1 cellular context compared by ENCODE assay signal in the genomic region with DNA sequence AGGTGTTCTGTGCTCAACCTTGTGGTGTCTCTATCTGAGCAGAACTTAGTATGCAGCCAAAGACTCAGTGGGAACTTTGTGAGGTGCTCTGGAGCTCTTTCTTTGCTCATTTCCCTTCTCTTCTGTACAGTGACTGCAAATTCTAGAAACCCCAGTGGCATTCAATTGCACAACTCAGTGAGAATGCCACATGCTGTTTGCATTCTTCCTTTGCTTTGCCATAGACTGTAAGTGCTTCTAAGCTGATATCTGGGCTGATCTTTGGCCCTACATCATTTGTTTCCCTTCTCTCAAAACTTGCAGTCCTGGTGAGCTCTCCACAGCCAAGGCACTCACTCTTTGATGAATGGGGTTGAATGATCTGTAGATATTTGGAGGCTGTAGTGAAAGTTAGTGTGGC.
TF ChIP-seq lines count a peak whose summit lies in the region.

No MANE protein-coding gene starts in this region.

TF ChIP-seq in HepG2, 621 proteins besides CTCF, POLR2A, EP300 and RAD21 (continued from another document and continues in another):
- no peak for TF ChIP-seq YY1 (IDR thresholded peaks at IDR 0.05; ENCODE audit: insufficient read depth, insufficient replicate concordance, low read depth, low read length)
- TF ChIP-seq, protein P1, sequence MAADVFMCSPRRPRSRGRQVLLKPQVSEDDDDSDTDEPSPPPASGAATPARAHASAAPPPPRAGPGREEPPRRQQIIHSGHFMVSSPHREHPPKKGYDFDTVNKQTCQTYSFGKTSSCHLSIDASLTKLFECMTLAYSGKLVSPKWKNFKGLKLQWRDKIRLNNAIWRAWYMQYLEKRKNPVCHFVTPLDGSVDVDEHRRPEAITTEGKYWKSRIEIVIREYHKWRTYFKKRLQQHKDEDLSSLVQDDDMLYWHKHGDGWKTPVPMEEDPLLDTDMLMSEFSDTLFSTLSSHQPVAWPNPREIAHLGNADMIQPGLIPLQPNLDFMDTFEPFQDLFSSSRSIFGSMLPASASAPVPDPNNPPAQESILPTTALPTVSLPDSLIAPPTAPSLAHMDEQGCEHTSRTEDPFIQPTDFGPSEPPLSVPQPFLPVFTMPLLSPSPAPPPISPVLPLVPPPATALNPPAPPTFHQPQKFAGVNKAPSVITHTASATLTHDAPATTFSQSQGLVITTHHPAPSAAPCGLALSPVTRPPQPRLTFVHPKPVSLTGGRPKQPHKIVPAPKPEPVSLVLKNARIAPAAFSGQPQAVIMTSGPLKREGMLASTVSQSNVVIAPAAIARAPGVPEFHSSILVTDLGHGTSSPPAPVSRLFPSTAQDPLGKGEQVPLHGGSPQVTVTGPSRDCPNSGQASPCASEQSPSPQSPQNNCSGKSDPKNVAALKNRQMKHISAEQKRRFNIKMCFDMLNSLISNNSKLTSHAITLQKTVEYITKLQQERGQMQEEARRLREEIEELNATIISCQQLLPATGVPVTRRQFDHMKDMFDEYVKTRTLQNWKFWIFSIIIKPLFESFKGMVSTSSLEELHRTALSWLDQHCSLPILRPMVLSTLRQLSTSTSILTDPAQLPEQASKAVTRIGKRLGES (CRISPR knock-in tag; IDR thresholded peaks at IDR 0.05; ENCODE audit: borderline replicate concordance): no peak
- TF ChIP-seq, protein P2, sequence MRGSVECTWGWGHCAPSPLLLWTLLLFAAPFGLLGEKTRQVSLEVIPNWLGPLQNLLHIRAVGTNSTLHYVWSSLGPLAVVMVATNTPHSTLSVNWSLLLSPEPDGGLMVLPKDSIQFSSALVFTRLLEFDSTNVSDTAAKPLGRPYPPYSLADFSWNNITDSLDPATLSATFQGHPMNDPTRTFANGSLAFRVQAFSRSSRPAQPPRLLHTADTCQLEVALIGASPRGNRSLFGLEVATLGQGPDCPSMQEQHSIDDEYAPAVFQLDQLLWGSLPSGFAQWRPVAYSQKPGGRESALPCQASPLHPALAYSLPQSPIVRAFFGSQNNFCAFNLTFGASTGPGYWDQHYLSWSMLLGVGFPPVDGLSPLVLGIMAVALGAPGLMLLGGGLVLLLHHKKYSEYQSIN (CRISPR knock-in tag; IDR thresholded peaks at IDR 0.05; ENCODE audit: borderline replicate concordance): no peak
- TF ChIP-seq, protein P3, sequence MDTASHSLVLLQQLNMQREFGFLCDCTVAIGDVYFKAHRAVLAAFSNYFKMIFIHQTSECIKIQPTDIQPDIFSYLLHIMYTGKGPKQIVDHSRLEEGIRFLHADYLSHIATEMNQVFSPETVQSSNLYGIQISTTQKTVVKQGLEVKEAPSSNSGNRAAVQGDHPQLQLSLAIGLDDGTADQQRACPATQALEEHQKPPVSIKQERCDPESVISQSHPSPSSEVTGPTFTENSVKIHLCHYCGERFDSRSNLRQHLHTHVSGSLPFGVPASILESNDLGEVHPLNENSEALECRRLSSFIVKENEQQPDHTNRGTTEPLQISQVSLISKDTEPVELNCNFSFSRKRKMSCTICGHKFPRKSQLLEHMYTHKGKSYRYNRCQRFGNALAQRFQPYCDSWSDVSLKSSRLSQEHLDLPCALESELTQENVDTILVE (CRISPR knock-in tag; IDR thresholded peaks at IDR 0.05): no peak; the same call in 1 of the 2 replicates
- TF ChIP-seq ZNF292 (CRISPR knock-in tag; IDR thresholded peaks at IDR 0.05; ENCODE audit: borderline replicate concordance, low read depth): 0 out of 2 replicates have a peak, but pooled peaks have one; percentile 41
- TF ChIP-seq SATB2 (CRISPR knock-in tag; IDR thresholded peaks at IDR 0.05): no peak
- no peak for TF ChIP-seq ASH2L (IDR thresholded peaks at IDR 0.05; ENCODE audit: insufficient read length, low read depth, low read length)
- TF ChIP-seq, protein P4, sequence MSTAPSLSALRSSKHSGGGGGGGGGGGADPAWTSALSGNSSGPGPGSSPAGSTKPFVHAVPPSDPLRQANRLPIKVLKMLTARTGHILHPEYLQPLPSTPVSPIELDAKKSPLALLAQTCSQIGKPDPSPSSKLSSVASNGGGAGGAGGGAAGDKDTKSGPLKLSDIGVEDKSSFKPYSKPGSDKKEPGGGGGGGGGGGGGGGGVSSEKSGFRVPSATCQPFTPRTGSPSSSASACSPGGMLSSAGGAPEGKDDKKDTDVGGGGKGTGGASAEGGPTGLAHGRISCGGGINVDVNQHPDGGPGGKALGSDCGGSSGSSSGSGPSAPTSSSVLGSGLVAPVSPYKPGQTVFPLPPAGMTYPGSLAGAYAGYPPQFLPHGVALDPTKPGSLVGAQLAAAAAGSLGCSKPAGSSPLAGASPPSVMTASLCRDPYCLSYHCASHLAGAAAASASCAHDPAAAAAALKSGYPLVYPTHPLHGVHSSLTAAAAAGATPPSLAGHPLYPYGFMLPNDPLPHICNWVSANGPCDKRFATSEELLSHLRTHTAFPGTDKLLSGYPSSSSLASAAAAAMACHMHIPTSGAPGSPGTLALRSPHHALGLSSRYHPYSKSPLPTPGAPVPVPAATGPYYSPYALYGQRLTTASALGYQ (CRISPR knock-in tag; IDR thresholded peaks at IDR 0.05): no peak
- no peak for TF ChIP-seq CHCHD3 (CRISPR knock-in tag; IDR thresholded peaks at IDR 0.05)
- TF ChIP-seq, protein P5, sequence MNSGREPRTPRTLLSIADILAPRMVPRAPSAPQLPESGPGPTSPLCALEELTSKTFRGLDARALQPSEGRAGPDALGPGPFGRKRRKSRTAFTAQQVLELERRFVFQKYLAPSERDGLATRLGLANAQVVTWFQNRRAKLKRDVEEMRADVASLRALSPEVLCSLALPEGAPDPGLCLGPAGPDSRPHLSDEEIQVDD (CRISPR knock-in tag; IDR thresholded peaks at IDR 0.05; ENCODE audit: borderline replicate concordance): no peak
- no peak for TF ChIP-seq ZNF615 (CRISPR knock-in tag; IDR thresholded peaks at IDR 0.05; ENCODE audit: borderline replicate concordance)
- no peak for TF ChIP-seq GZF1 (CRISPR knock-in tag; IDR thresholded peaks at IDR 0.05)
- no peak for TF ChIP-seq ETV6 (CRISPR knock-in tag; conservative IDR thresholded peaks at IDR 0.05)
- no peak for TF ChIP-seq REPIN1 (CRISPR knock-in tag; IDR thresholded peaks at IDR 0.05; ENCODE audit: borderline replicate concordance, low read depth)
- TF ChIP-seq SMARCC2 (IDR thresholded peaks at IDR 0.05): no peak
- TF ChIP-seq ZNF567 (CRISPR knock-in tag; IDR thresholded peaks at IDR 0.05; ENCODE audit: borderline replicate concordance): no peak
- no peak for TF ChIP-seq ZNF143 (CRISPR knock-in tag; IDR thresholded peaks at IDR 0.05)
- TF ChIP-seq SMAD3 (CRISPR knock-in tag; IDR thresholded peaks at IDR 0.05): no peak
- TF ChIP-seq RCOR2 (CRISPR knock-in tag; IDR thresholded peaks at IDR 0.05): no peak; the same call in 1 of the 2 replicates
- TF ChIP-seq, protein P6, sequence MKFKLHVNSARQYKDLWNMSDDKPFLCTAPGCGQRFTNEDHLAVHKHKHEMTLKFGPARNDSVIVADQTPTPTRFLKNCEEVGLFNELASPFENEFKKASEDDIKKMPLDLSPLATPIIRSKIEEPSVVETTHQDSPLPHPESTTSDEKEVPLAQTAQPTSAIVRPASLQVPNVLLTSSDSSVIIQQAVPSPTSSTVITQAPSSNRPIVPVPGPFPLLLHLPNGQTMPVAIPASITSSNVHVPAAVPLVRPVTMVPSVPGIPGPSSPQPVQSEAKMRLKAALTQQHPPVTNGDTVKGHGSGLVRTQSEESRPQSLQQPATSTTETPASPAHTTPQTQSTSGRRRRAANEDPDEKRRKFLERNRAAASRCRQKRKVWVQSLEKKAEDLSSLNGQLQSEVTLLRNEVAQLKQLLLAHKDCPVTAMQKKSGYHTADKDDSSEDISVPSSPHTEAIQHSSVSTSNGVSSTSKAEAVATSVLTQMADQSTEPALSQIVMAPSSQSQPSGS (CRISPR knock-in tag; IDR thresholded peaks at IDR 0.05): no peak
- TF ChIP-seq, protein P7, sequence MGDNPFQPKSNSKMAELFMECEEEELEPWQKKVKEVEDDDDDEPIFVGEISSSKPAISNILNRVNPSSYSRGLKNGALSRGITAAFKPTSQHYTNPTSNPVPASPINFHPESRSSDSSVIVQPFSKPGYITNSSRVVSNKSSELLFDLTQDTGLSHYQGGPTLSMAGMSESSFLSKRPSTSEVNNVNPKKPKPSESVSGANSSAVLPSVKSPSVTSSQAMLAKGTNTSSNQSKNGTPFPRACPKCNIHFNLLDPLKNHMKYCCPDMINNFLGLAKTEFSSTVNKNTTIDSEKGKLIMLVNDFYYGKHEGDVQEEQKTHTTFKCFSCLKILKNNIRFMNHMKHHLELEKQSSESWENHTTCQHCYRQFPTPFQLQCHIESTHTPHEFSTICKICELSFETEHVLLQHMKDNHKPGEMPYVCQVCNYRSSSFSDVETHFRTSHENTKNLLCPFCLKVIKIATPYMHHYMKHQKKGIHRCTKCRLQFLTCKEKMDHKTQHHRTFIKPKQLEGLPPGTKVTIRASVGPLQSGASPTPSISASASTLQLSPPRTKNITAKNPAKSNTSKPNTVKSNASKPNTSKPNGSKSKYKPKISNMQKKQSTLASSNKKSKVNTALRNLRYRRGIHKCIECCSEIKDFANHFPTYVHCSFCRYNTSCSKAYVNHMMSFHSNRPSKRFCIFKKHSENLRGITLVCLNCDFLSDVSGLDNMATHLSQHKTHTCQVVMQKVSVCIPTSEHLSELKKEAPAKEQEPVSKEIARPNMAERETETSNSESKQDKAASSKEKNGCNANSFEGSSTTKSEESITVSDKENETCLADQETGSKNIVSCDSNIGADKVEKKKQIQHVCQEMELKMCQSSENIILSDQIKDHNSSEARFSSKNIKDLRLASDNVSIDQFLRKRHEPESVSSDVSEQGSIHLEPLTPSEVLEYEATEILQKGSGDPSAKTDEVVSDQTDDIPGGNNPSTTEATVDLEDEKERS (CRISPR knock-in tag; IDR thresholded peaks at IDR 0.05): no peak
- TF ChIP-seq ZNF850 (CRISPR knock-in tag; conservative IDR thresholded peaks at IDR 0.05): no peak
- no peak for TF ChIP-seq IKZF4 (CRISPR knock-in tag; IDR thresholded peaks at IDR 0.05; ENCODE audit: borderline replicate concordance, low read depth, not compliant biosample characterization)
- TF ChIP-seq ZNF484 (CRISPR knock-in tag; IDR thresholded peaks at IDR 0.05; ENCODE audit: borderline replicate concordance, low read depth): no peak
- no peak for TF ChIP-seq HOXD1 (CRISPR knock-in tag; IDR thresholded peaks at IDR 0.05)
- TF ChIP-seq ZNF121 (CRISPR knock-in tag; IDR thresholded peaks at IDR 0.05): no peak
- no peak for TF ChIP-seq FOXM1 (CRISPR knock-in tag; IDR thresholded peaks at IDR 0.05)
- TF ChIP-seq, protein P8, sequence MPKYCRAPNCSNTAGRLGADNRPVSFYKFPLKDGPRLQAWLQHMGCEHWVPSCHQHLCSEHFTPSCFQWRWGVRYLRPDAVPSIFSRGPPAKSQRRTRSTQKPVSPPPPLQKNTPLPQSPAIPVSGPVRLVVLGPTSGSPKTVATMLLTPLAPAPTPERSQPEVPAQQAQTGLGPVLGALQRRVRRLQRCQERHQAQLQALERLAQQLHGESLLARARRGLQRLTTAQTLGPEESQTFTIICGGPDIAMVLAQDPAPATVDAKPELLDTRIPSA (CRISPR knock-in tag; IDR thresholded peaks at IDR 0.05; ENCODE audit: borderline replicate concordance): no peak
- TF ChIP-seq HIVEP1 (CRISPR knock-in tag; IDR thresholded peaks at IDR 0.05): no peak
- no peak for TF ChIP-seq ARHGAP35 (CRISPR knock-in tag; IDR thresholded peaks at IDR 0.05; ENCODE audit: borderline replicate concordance)
- TF ChIP-seq ZNF772 (CRISPR knock-in tag; IDR thresholded peaks at IDR 0.05): no peak
- TF ChIP-seq, protein P9, sequence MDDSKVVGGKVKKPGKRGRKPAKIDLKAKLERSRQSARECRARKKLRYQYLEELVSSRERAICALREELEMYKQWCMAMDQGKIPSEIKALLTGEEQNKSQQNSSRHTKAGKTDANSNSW (CRISPR knock-in tag; IDR thresholded peaks at IDR 0.05; ENCODE audit: borderline replicate concordance): no peak
- TF ChIP-seq ZSCAN25 (CRISPR knock-in tag; IDR thresholded peaks at IDR 0.05): no peak
- TF ChIP-seq, protein P10, sequence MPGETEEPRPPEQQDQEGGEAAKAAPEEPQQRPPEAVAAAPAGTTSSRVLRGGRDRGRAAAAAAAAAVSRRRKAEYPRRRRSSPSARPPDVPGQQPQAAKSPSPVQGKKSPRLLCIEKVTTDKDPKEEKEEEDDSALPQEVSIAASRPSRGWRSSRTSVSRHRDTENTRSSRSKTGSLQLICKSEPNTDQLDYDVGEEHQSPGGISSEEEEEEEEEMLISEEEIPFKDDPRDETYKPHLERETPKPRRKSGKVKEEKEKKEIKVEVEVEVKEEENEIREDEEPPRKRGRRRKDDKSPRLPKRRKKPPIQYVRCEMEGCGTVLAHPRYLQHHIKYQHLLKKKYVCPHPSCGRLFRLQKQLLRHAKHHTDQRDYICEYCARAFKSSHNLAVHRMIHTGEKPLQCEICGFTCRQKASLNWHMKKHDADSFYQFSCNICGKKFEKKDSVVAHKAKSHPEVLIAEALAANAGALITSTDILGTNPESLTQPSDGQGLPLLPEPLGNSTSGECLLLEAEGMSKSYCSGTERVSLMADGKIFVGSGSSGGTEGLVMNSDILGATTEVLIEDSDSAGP (CRISPR knock-in tag; IDR thresholded peaks at IDR 0.05; ENCODE audit: borderline replicate concordance): no peak
- no peak for TF ChIP-seq ZFP1 (CRISPR knock-in tag; IDR thresholded peaks at IDR 0.05)
- TF ChIP-seq, protein P11, sequence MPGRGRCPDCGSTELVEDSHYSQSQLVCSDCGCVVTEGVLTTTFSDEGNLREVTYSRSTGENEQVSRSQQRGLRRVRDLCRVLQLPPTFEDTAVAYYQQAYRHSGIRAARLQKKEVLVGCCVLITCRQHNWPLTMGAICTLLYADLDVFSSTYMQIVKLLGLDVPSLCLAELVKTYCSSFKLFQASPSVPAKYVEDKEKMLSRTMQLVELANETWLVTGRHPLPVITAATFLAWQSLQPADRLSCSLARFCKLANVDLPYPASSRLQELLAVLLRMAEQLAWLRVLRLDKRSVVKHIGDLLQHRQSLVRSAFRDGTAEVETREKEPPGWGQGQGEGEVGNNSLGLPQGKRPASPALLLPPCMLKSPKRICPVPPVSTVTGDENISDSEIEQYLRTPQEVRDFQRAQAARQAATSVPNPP (CRISPR knock-in tag; IDR thresholded peaks at IDR 0.05): no peak
- TF ChIP-seq STAT5B (CRISPR knock-in tag; IDR thresholded peaks at IDR 0.05): no peak
- TF ChIP-seq ARID2 (CRISPR knock-in tag; IDR thresholded peaks at IDR 0.05; ENCODE audit: borderline replicate concordance): no peak
- no peak for TF ChIP-seq ZBTB7A (CRISPR knock-in tag; IDR thresholded peaks at IDR 0.05)
- TF ChIP-seq, protein P12, sequence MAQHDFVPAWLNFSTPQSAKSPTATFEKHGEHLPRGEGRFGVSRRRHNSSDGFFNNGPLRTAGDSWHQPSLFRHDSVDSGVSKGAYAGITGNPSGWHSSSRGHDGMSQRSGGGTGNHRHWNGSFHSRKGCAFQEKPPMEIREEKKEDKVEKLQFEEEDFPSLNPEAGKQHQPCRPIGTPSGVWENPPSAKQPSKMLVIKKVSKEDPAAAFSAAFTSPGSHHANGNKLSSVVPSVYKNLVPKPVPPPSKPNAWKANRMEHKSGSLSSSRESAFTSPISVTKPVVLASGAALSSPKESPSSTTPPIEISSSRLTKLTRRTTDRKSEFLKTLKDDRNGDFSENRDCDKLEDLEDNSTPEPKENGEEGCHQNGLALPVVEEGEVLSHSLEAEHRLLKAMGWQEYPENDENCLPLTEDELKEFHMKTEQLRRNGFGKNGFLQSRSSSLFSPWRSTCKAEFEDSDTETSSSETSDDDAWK (CRISPR knock-in tag; IDR thresholded peaks at IDR 0.05): no peak
- TF ChIP-seq STAG1 (CRISPR knock-in tag; IDR thresholded peaks at IDR 0.05): no peak
- no peak for TF ChIP-seq ARNTL (CRISPR knock-in tag; IDR thresholded peaks at IDR 0.05)
- TF ChIP-seq TSC22D2 (CRISPR knock-in tag; IDR thresholded peaks at IDR 0.05; ENCODE audit: borderline replicate concordance): no peak
- TF ChIP-seq HMGA1 (CRISPR knock-in tag; conservative IDR thresholded peaks at IDR 0.05): no peak
- no peak for TF ChIP-seq ZNF326 (CRISPR knock-in tag; IDR thresholded peaks at IDR 0.05; ENCODE audit: borderline replicate concordance)
- TF ChIP-seq ZNF878 (CRISPR knock-in tag; IDR thresholded peaks at IDR 0.05): no peak
